Comparison of ENCODE assay signal across 22 cellular contexts in the genomic region with DNA sequence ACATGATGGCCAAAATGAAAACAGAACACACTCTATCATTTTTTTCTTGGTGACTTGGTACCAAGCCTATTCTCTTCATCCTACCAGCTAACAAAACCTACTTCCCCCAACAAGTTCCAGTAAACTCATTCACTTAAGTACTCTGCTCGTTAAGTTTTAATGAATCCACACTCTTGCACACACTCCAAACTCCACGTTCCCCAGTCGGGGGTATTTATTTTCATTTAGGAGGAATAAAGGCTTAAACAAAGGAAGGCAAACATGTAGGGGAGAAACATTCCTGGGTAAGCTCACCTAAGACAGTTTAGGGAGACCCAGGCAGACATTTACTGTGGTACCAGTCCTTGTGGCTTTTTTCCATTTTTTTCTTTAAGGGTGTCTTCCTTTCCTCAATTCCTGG.
"Had no signal": no experiment of that assay in that cellular context is flagged by ENCODE, and none has a peak within 500 bp of the region (broad histone marks: within the 10 kb centered on the region; RNA-seq: fewer than 3 reads in every experiment).

No MANE protein-coding gene starts in this region.

- H3K27me3 ChIP-seq: brain microvascular endothelial cell, esophagus muscularis mucosa, pancreas, thyroid gland had no signal

- H3K27me3 Mint-ChIP-seq: activated naive CD4-positive, alpha-beta T cell treated with anti-CD3 and anti-CD28 coated beads, Interleukin-2, amount 50 U/mL, for 24 hours; memory B cell had no signal

- H3K36me3 ChIP-seq: brain microvascular endothelial cell, esophagus muscularis mucosa, pancreas, thyroid gland had no signal

- H3K9me3 Mint-ChIP-seq: activated naive CD4-positive, alpha-beta T cell treated with anti-CD3 and anti-CD28 coated beads, Interleukin-2, amount 50 U/mL, for 24 hours; memory B cell; natural killer cell treated with Interleukin-12 subunit alpha and Interleukin-12 subunit beta and Interleukin-15 and Interleukin-18, amount 100 ng/mL, for 72 hours; T-helper 2 cell treated with Interferon-gamma antibody and Interleukin-4, amounts not matched to agents 5 μg/mL and 100 μg/mL, for 36 hours had no signal

- H3K36me3 Mint-ChIP-seq: activated naive CD4-positive, alpha-beta T cell treated with anti-CD3 and anti-CD28 coated beads, Interleukin-2, amount 50 U/mL, for 24 hours; memory B cell; natural killer cell treated with Interleukin-12 subunit alpha and Interleukin-12 subunit beta and Interleukin-15 and Interleukin-18, amount 100 ng/mL, for 72 hours had no signal

- H3K4me3 Mint-ChIP-seq: activated CD8-positive, alpha-beta T cell treated with anti-CD3 and anti-CD28 coated beads, Interleukin-2, amount 10 ng/mL, durations not matched to agents 7 days and 5 days; activated naive CD4-positive, alpha-beta T cell treated with anti-CD3 and anti-CD28 coated beads, Interleukin-2, amount 50 U/mL, for 24 hours; memory B cell; natural killer cell treated with Interleukin-12 subunit alpha and Interleukin-12 subunit beta and Interleukin-15 and Interleukin-18, amount 100 ng/mL, for 72 hours; T-helper 2 cell treated with Interferon-gamma antibody and Interleukin-4, amounts not matched to agents 5 μg/mL and 100 μg/mL, for 36 hours had no signal

- H3K4me1 Mint-ChIP-seq: activated naive CD4-positive, alpha-beta T cell treated with anti-CD3 and anti-CD28 coated beads, Interleukin-2, amount 50 U/mL, for 24 hours; memory B cell had no signal

- H3K27ac Mint-ChIP-seq: activated CD8-positive, alpha-beta T cell treated with anti-CD3 and anti-CD28 coated beads, Interleukin-2, amount 10 ng/mL, durations not matched to agents 7 days and 5 days; activated naive CD4-positive, alpha-beta T cell treated with anti-CD3 and anti-CD28 coated beads, Interleukin-2, amount 50 U/mL, for 24 hours; memory B cell; natural killer cell treated with Interleukin-12 subunit alpha and Interleukin-12 subunit beta and Interleukin-15 and Interleukin-18, amount 100 ng/mL, for 72 hours; T-helper 2 cell treated with Interferon-gamma antibody and Interleukin-4, amounts not matched to agents 5 μg/mL and 100 μg/mL, for 36 hours had no signal

- DNase-seq: activated CD4-positive, alpha-beta T cell treated with anti-CD3 and anti-CD28 coated beads, Interleukin-2, amount 50 U/mL, for 1 hour; activated CD4-positive, CD25-positive, alpha-beta regulatory T cell treated with anti-CD3 and anti-CD28 coated beads, Interleukin-2, amount 50 U/mL, for 72 hours; activated CD8-positive, alpha-beta T cell treated with anti-CD3 and anti-CD28 coated beads, Interleukin-2, amount 10 ng/mL, durations not matched to agents 7 days and 5 days; activated gamma-delta T cell treated with Interleukin-2 at 50 U/mL for 16 hours; aorta; brain microvascular endothelial cell; caudate nucleus; dermis blood vessel endothelial cell; effector memory CD4-positive, alpha-beta T cell; head of caudate nucleus; pancreas; right cardiac atrium; stimulated activated CD4-positive, alpha-beta T cell treated with anti-CD3 and anti-CD28 coated beads, Interleukin-4, amount 100 ng/mL, for 4 hours; stimulated activated naive CD8-positive, alpha-beta T cell treated with anti-CD3 and anti-CD28 coated beads, Interleukin-15, Interleukin-2, amounts not matched to agents 100 U/mL and 50 U/mL, for 24 hours; substantia nigra; thyroid gland had no signal

- H3K4me3 ChIP-seq: esophagus muscularis mucosa, pancreas, thyroid gland had no signal

- ATAC-seq: activated CD8-positive, alpha-beta T cell treated with anti-CD3 and anti-CD28 coated beads, Interleukin-2, amount 10 ng/mL, durations not matched to agents 7 days and 5 days; natural killer cell treated with Interleukin-12 subunit alpha and Interleukin-12 subunit beta and Interleukin-15 and Interleukin-18, amount 100 ng/mL, for 72 hours; pancreas; right cardiac atrium; stimulated activated naive CD8-positive, alpha-beta T cell treated with anti-CD3 and anti-CD28 coated beads, Interleukin-15, Interleukin-2, amounts not matched to agents 100 U/mL and 50 U/mL, for 24 hours had no signal

- H3K9me3 ChIP-seq: esophagus muscularis mucosa, pancreas, thyroid gland had no signal

- H3K27ac ChIP-seq: brain microvascular endothelial cell, esophagus muscularis mucosa, pancreas, VCaP had no signal
